Comparison of ENCODE assay signal across 15 cellular contexts in genomic region chr17:72677108-72677507, GRCh38.
DNase-seq lines count a peak whose midpoint lies in the region; ATAC-seq and TF ChIP-seq lines count a peak whose summit lies in the region.
"Had no signal": no experiment of that assay in that cellular context is flagged by ENCODE, and none has a peak within 500 bp of the region (broad histone marks: within the 10 kb centered on the region; RNA-seq: fewer than 3 reads in every experiment).

No MANE protein-coding gene starts in this region.

- no peaks in the 10 kb centered on the region for H3K79me2 ChIP-seq in PC-3 (ENCODE audit: low read length)

- H3K4me1 ChIP-seq in PC-3 (ENCODE audit: insufficient read depth, low read length) (peaks cover 33% of the 10 kb centered on the region), vagina (no peaks in the 10 kb centered on the region)
- H3K4me1 ChIP-seq: BLaER1 had no signal

- POLR2A ChIA-PET in PC-3 (lab: Charles Lee; ENCODE audit: unreplicated experiment): no interaction called here

- DNase-seq in NCI-H2029 treated with DMSO at 0.1 percent for 48 hours (lab: John Stamatoyannopoulos, UW) (peak; percentile 13), NCI-H2029 (lab: John Stamatoyannopoulos, UW) (no peak), PC-3 (no peak), islet precursor cell (peak; percentile 59), sciatic nerve (ENCODE audit: low spot score) (no peak), NCI-H1417 (lab: John Stamatoyannopoulos, UW) (no peak), activated gamma-delta T cell treated with Interleukin-2 at 50 U/mL for 16 hours (no peak), vagina (ENCODE audit: extremely low spot score in 2 of 2) (no peak)
- DNase-seq: AML-193; CD4-positive, CD25-positive, alpha-beta regulatory T cell; GM23248 had no signal

- BruUV-seq in PC-3 (replicated peaks; lab: Mats Ljungman, UMichigan): no TSS peak

- no peaks in the 10 kb centered on the region for H3K9me3 ChIP-seq in PC-3 (ENCODE audit: low read length)
- no peaks in the 10 kb centered on the region for H3K9me3 ChIP-seq in vagina
- H3K9me3 ChIP-seq: BLaER1 had no signal

- no peaks in the 10 kb centered on the region for H3K27me3 ChIP-seq in PC-3 (ENCODE audit: low read length)
- no peaks in the 10 kb centered on the region for H3K27me3 ChIP-seq in vagina
- H3K27me3 ChIP-seq: BLaER1 had no signal

- CTCF ChIA-PET in PC-3 (lab: Charles Lee): interaction anchor here (0.7 kb wide), 1 partner anchor 563 kb away, joined by 3 read pairs; no protein-coding TSS in a partner anchor

- peak overlapping the region; percentile 87 for H3K27ac ChIP-seq in PC-3 (ENCODE audit: low read length)
- no peak overlapping the region for H3K27ac ChIP-seq in vagina
- H3K27ac ChIP-seq: 22Rv1, BLaER1, GM23248 had no signal

- no peak for TF ChIP-seq POLR2A in vagina (IDR thresholded peaks at IDR 0.05)

- no peaks in the 10 kb centered on the region for H4K20me1 ChIP-seq in PC-3 (ENCODE audit: low read length)
- H4K20me1 ChIP-seq: BLaER1 had no signal

- H3K4me3 ChIP-seq in PC-3 (ENCODE audit: low read length): no peak overlapping the region
- no peak overlapping the region for H3K4me3 ChIP-seq in vagina
- H3K4me3 ChIP-seq: BLaER1, GM12878, GM23248 had no signal

- H3F3A ChIP-seq in PC-3 (ENCODE audit: low read length, unreplicated experiment): no peaks in the 10 kb centered on the region

- H3K9me2 ChIP-seq in PC-3 (replicated peaks; ENCODE audit: low read length): no peaks in the 10 kb centered on the region

- H2AFZ ChIP-seq in PC-3 (ENCODE audit: low read length): no peak overlapping the region
- H2AFZ ChIP-seq: GM23248 had no signal

- H3K9ac ChIP-seq in PC-3 (ENCODE audit: low read length): peak overlapping the region; percentile 63
- H3K9ac ChIP-seq: BLaER1, GM23248 had no signal

- H3K36me3 ChIP-seq in PC-3 (ENCODE audit: low read depth, low read length) (no peaks in the 10 kb centered on the region), vagina (no peaks in the 10 kb centered on the region)
- H3K36me3 ChIP-seq: BLaER1 had no signal

- intact Hi-C loops in PC-3 (cut with micrococcal nuclease) (no loop called here), sciatic nerve (cut with DNase I) (no loop called here), vagina (cut with DNase I) (no loop called here)

- no peak overlapping the region for H3K4me2 ChIP-seq in PC-3 (ENCODE audit: low read length)
- H3K4me2 ChIP-seq: BLaER1 had no signal

- TF ChIP-seq CTCF in PC-3 (conservative IDR thresholded peaks at IDR 0.05; ENCODE audit: low read depth, low read length) (no peak), vagina (IDR thresholded peaks at IDR 0.05) (no peak)

- ATAC-seq in PC-3: no peak
- ATAC-seq in sciatic nerve: peak; percentile 96
- ATAC-seq: GM12878, HCT116 had no signal

Comparison
In these comparisons a context has a peak if more than half of its experiments do, and no peak if none do; other contexts are left out.
1. DNase-seq: peak in NCI-H2029 treated with DMSO at 0.1 percent for 48 hours (single experiment) and islet precursor cell (single experiment); none in NCI-H2029 (single experiment), PC-3 (single experiment), sciatic nerve (single experiment), NCI-H1417 (0 of 3), activated gamma-delta T cell treated with Interleukin-2 at 50 U/mL for 16 hours (single experiment) and vagina (0 of 2).